In genomic region chr12:118371354-118372282, GRCh38 we compare ENCODE assay signal across 8 cellular contexts. TPM values are rescaled to one million over a fixed set of nuclear protein-coding genes. Genes with fewer than 3 reads are reported as not detected.
DNase-seq lines count a peak whose midpoint lies in the region; ATAC-seq, FAIRE-seq and TF ChIP-seq lines count a peak whose summit lies in the region.

No MANE protein-coding gene starts in this region.

- CTCF ChIA-PET in activated B cell treated with CpG ODN at 0.5 μM for 24 hours (lab: Charles Lee) = interaction anchor here (1.2 kb wide), 1 partner anchor 208 kb away, joined by 3 read pairs; no protein-coding TSS in a partner anchor

- H3K4me3 Mint-ChIP-seq in activated B cell treated with CpG ODN at 0.5 μM for 24 hours = peak overlapping the region; percentile 94
- peak overlapping the region; percentile 88 to 98 (median 98) for H3K4me3 Mint-ChIP-seq in nephron

- ATAC-seq in Right ventricle myocardium inferior (no peak), activated B cell treated with CpG ODN at 0.5 μM for 24 hours (ENCODE audit: low read depth) (no peak), HG03469 (IDR thresholded peaks at IDR 0.05; ENCODE audit: unreplicated experiment) (no peak)

- no peak for FAIRE-seq in HTR-8/SVneo (lab: Jason Lieb, UNC)

- H3K36me3 Mint-ChIP-seq in activated B cell treated with CpG ODN at 0.5 μM for 24 hours (ENCODE audit: low read depth) (peaks cover 8% of the 10 kb centered on the region), nephron (ENCODE audit: low read depth) (no peaks in the 10 kb centered on the region)

- TF ChIP-seq CTCF in activated B cell treated with CpG ODN at 0.5 μM for 24 hours (IDR thresholded peaks at IDR 0.05) (no peak), epithelial cell of proximal tubule (conservative IDR thresholded peaks at IDR 0.05; ENCODE audit: low read depth, low read length) (no peak), nephron (IDR thresholded peaks at IDR 0.05; ENCODE audit: unreplicated experiment in 3 of 3) (no peak)

- POLR2A ChIA-PET in activated B cell treated with CpG ODN at 0.5 μM for 24 hours (lab: Charles Lee) = interaction anchor here (0.9 kb wide), 1 partner anchor 19 kb away, joined by 3 read pairs; no protein-coding TSS in a partner anchor

- H3K27me3 Mint-ChIP-seq in activated B cell treated with CpG ODN at 0.5 μM for 24 hours (no peaks in the 10 kb centered on the region), nephron (ENCODE audit: low read depth) (peaks cover 35% of the 10 kb centered on the region)

- peak; percentile 71 for DNase-seq in Right ventricle myocardium inferior (ENCODE audit: missing footprints)
- DNase-seq in cardiac septum (ENCODE audit: low spot score) = no peak
- peak; percentile 33 for DNase-seq in activated B cell treated with CpG ODN at 0.5 μM for 24 hours
- DNase-seq in epithelial cell of proximal tubule (ENCODE audit: low read depth) = no peak
- DNase-seq in HTR-8/SVneo (ENCODE audit: insufficient read length, low spot score) = no peak
- DNase-seq in amniotic stem cell (lab: John Stamatoyannopoulos, UW) = no peak

- intact Hi-C loops in Right ventricle myocardium inferior (cut with DNase I) (loop anchor here (2.0 to 10.0 kb wide), 3 partner anchors 234 to 357 kb away; partner anchors contain the start of genes PEBP1, RFC5 and WSB2), cardiac septum (cut with DNase I) (loop anchor here (2.0 to 10.0 kb wide), 4 partner anchors 183 to 497 kb away; partner anchors contain the start of genes RFC5 and WSB2), activated B cell treated with CpG ODN at 0.5 μM for 24 hours (cut with micrococcal nuclease) (loop anchor here (1.0 to 10.0 kb wide), 4 partner anchors 41 to 1557 kb away; no protein-coding TSS in a partner anchor)

- H3K4me1 Mint-ChIP-seq in activated B cell treated with CpG ODN at 0.5 μM for 24 hours (peaks cover 37% of the 10 kb centered on the region), nephron (peaks cover 40% of the 10 kb centered on the region)

- H3K27ac Mint-ChIP-seq in activated B cell treated with CpG ODN at 0.5 μM for 24 hours = no peak overlapping the region
- H3K27ac Mint-ChIP-seq in nephron = no peak overlapping the region

- peak overlapping the region; percentile 79 for H3K4me3 ChIP-seq in epithelial cell of proximal tubule (ENCODE audit: low read depth, low read length)

- H3K9me3 Mint-ChIP-seq in activated B cell treated with CpG ODN at 0.5 μM for 24 hours (no peaks in the 10 kb centered on the region), nephron (no peaks in the 10 kb centered on the region)

RNA-seq across cellular contexts. Expression of gene TAOK3, which starts 1.1 kb away (rescaled TPM):
- total RNA-seq in Right ventricle myocardium inferior = 20.3 TPM
- total RNA-seq in cardiac septum = 21.7 TPM
- total RNA-seq in activated B cell treated with CpG ODN at 0.5 μM for 24 hours = 76.3 and 86.9 TPM in 2 replicates
- total RNA-seq in epithelial cell of proximal tubule = 8.8 and 10.4 TPM in 2 replicates

RNA-seq across cellular contexts. Expression of gene SUDS3, which starts 4.7 kb away (rescaled TPM):
- total RNA-seq in Right ventricle myocardium inferior = 18.4 TPM
- 25.4 TPM for total RNA-seq in cardiac septum
- 31.1 and 33.7 TPM in 2 replicates for total RNA-seq in activated B cell treated with CpG ODN at 0.5 μM for 24 hours
- total RNA-seq in epithelial cell of proximal tubule = 25.9 and 27.3 TPM in 2 replicates

Comparison
In these comparisons a context has a peak if more than half of its experiments do, and no peak if none do; other contexts are left out.
1. DNase-seq: peak in Right ventricle myocardium inferior (single experiment) and activated B cell treated with CpG ODN at 0.5 μM for 24 hours (single experiment); none in cardiac septum (single experiment), epithelial cell of proximal tubule (single experiment), HTR-8/SVneo (single experiment) and amniotic stem cell (single experiment).